In the genomic region with DNA sequence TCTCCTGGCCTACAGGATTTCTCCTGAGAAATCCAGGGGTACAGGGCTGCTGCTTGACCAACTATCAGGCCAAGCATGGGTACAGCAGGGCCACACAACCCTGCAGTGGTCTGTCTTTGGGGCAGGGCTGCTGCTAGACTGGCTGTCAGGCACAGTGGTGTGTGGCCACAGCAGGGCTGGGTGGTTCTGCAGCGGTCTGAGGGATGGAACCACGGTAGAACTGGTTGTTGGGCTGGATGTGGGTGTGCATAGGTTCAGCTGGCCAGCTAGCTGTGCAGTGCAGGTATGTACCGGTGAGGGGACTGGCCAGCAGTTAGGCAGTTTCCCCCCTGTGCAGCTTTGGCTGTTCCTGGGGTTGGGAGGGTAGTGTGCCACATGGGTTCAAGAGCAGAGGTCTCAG, we compare ENCODE assay signal across 7 cellular contexts.
A peak's percentile ranks its signal among the peaks of the same experiment; 100 is the strongest.
DNase-seq lines count a peak whose midpoint lies in the region; ATAC-seq, FAIRE-seq and TF ChIP-seq lines count a peak whose summit lies in the region.
"Not testable (repeated sequence)": the region's sequence is repeated elsewhere in the genome, so short reads cannot be mapped to it uniquely, and the experiment has no call there.

No MANE protein-coding gene starts in this region.

- not testable (repeated sequence) for H3K9me3 Mint-ChIP-seq in activated T-helper 1 cell treated with anti-CD3 and anti-CD28 coated beads, Interleukin-12 subunit alpha, Interleukin-12 subunit beta, Interleukin-2, Interleukin-4 antibody, amounts not matched to agents 30 ng/mL and 10 ng/mL and 1 ng/mL, durations not matched to agents 14 hours and 24 hours and 36 hours

- peaks cover 23% of the 10 kb centered on the region for H3K36me3 Mint-ChIP-seq in activated T-helper 1 cell treated with anti-CD3 and anti-CD28 coated beads, Interleukin-12 subunit alpha, Interleukin-12 subunit beta, Interleukin-2, Interleukin-4 antibody, amounts not matched to agents 30 ng/mL and 10 ng/mL and 1 ng/mL, durations not matched to agents 14 hours and 24 hours and 36 hours (ENCODE audit: low read depth)

- not testable (repeated sequence) for H3K36me3 ChIP-seq in DOHH2 (ENCODE audit: control insufficient read depth, low read length); MM.1S (replicated peaks; ENCODE audit: insufficient read depth, low read length); SU-DHL-6 (ENCODE audit: low read length)

- peak overlapping the region; percentile 63; the same call in 1 of the 2 replicates for H3K27ac ChIP-seq in DOHH2 (ENCODE audit: low read depth, low read length)
- H3K27ac ChIP-seq in MM.1S (ENCODE audit: low read length) = peak overlapping the region; percentile 62; the same call in 1 of the 2 replicates
- peak overlapping the region; percentile 77 for H3K27ac ChIP-seq in SU-DHL-6 (ENCODE audit: low read depth, low read length)
- not testable (repeated sequence) for H3K27ac ChIP-seq in right cardiac atrium (ENCODE audit: low read length)

- 84% methylated on average over 3 of the region's 3 CpGs for WGBS in right cardiac atrium

- H3F3A ChIP-seq in DOHH2 (ENCODE audit: control insufficient read depth, insufficient read depth); SU-DHL-6 (ENCODE audit: insufficient read depth): not testable (repeated sequence)
- H3F3A ChIP-seq in MM.1S (ENCODE audit: insufficient read depth, low read length) = peaks cover 26% of the 10 kb centered on the region

- ATAC-seq in Right ventricle myocardium inferior = peak; percentile 31
- ATAC-seq in right cardiac atrium = peak; percentile 16 to 58

- FAIRE-seq in urothelium cell line (lab: Jason Lieb, UNC) = peak; percentile 82

- TF ChIP-seq CTCF in DOHH2 (IDR thresholded peaks at IDR 0.05; ENCODE audit: low read depth, low read length, poor library complexity, severe bottlenecking); MM.1S (IDR thresholded peaks at IDR 0.05; ENCODE audit: low read length); SU-DHL-6 (IDR thresholded peaks at IDR 0.05; ENCODE audit: insufficient read depth, low read length, poor library complexity, severe bottlenecking): not testable (repeated sequence)

- H3K9ac ChIP-seq in MM.1S (ENCODE audit: low read length); SU-DHL-6 (ENCODE audit: low read length): not testable (repeated sequence)

- peaks cover 35% of the 10 kb centered on the region for H3K4me1 ChIP-seq in DOHH2 (ENCODE audit: control insufficient read depth, low read length)
- peaks cover 46% of the 10 kb centered on the region for H3K4me1 ChIP-seq in MM.1S (ENCODE audit: low read length)
- not testable (repeated sequence) for H3K4me1 ChIP-seq in right cardiac atrium (ENCODE audit: control insufficient read depth, insufficient read depth, low read length)

- DNase-seq in MM.1S; activated T-helper 1 cell treated with anti-CD3 and anti-CD28 coated beads, Interleukin-12 subunit alpha, Interleukin-12 subunit beta, Interleukin-2, Interleukin-4 antibody, amounts not matched to agents 30 ng/mL and 10 ng/mL and 1 ng/mL, durations not matched to agents 14 hours and 24 hours and 36 hours (ENCODE audit: low spot score); right cardiac atrium; urothelium cell line (ENCODE audit: low spot score): not testable (repeated sequence)
- DNase-seq in Right ventricle myocardium inferior (ENCODE audit: missing footprints) = peak; percentile 58

- not testable (repeated sequence) for H2AFZ ChIP-seq in MM.1S (ENCODE audit: low read length); SU-DHL-6 (ENCODE audit: low read depth, low read length, severe bottlenecking)

- H3K4me3 Mint-ChIP-seq in activated T-helper 1 cell treated with anti-CD3 and anti-CD28 coated beads, Interleukin-12 subunit alpha, Interleukin-12 subunit beta, Interleukin-2, Interleukin-4 antibody, amounts not matched to agents 30 ng/mL and 10 ng/mL and 1 ng/mL, durations not matched to agents 14 hours and 24 hours and 36 hours = peak overlapping the region; percentile 12

- not testable (repeated sequence) for H3K9me2 ChIP-seq in DOHH2 (replicated peaks; ENCODE audit: control insufficient read depth, low read length); MM.1S (replicated peaks; ENCODE audit: insufficient read depth, low read length); SU-DHL-6 (replicated peaks; ENCODE audit: insufficient read depth, low read length)

- peaks cover 36% of the 10 kb centered on the region for H3K4me1 Mint-ChIP-seq in activated T-helper 1 cell treated with anti-CD3 and anti-CD28 coated beads, Interleukin-12 subunit alpha, Interleukin-12 subunit beta, Interleukin-2, Interleukin-4 antibody, amounts not matched to agents 30 ng/mL and 10 ng/mL and 1 ng/mL, durations not matched to agents 14 hours and 24 hours and 36 hours (ENCODE audit: low read depth)

- H3K4me3 ChIP-seq in DOHH2 (ENCODE audit: low read length) = peak overlapping the region; percentile 48
- H3K4me3 ChIP-seq in MM.1S (ENCODE audit: low read length); right cardiac atrium (ENCODE audit: low read length): not testable (repeated sequence)
- H3K4me3 ChIP-seq in SU-DHL-6 (ENCODE audit: insufficient read depth, low read length, poor library complexity, severe bottlenecking) = peak overlapping the region; percentile 24

- H3K9me3 ChIP-seq in DOHH2 (ENCODE audit: control insufficient read depth, insufficient read depth, low read length); MM.1S (replicated peaks; ENCODE audit: insufficient read depth, low read length); right cardiac atrium (ENCODE audit: control insufficient read depth, low read length): not testable (repeated sequence)
- H3K9me3 ChIP-seq in SU-DHL-6 (ENCODE audit: insufficient read depth, low read length) = peaks cover 10% of the 10 kb centered on the region; the same call in 1 of the 2 replicates

- H4K20me1 ChIP-seq in DOHH2 (ENCODE audit: control insufficient read depth, insufficient read depth, low read depth, low read length); MM.1S (ENCODE audit: insufficient read depth, low read length); SU-DHL-6 (ENCODE audit: low read depth, low read length): not testable (repeated sequence)

- peak overlapping the region; percentile 75 for H3K4me2 ChIP-seq in DOHH2 (ENCODE audit: low read length)
- H3K4me2 ChIP-seq in MM.1S (ENCODE audit: low read depth, low read length) = peak overlapping the region; percentile 46
- peak overlapping the region; percentile 73 for H3K4me2 ChIP-seq in SU-DHL-6 (ENCODE audit: low read depth, low read length, poor library complexity, severe bottlenecking)

- peaks cover 21% of the 10 kb centered on the region for H3K27me3 Mint-ChIP-seq in activated T-helper 1 cell treated with anti-CD3 and anti-CD28 coated beads, Interleukin-12 subunit alpha, Interleukin-12 subunit beta, Interleukin-2, Interleukin-4 antibody, amounts not matched to agents 30 ng/mL and 10 ng/mL and 1 ng/mL, durations not matched to agents 14 hours and 24 hours and 36 hours (ENCODE audit: insufficient read depth)

- not testable (repeated sequence) for H3K79me2 ChIP-seq in DOHH2 (ENCODE audit: control insufficient read depth, low read length); SU-DHL-6 (ENCODE audit: insufficient read depth, low read length)
- peaks cover 10% of the 10 kb centered on the region; the same call in 1 of the 2 replicates for H3K79me2 ChIP-seq in MM.1S (ENCODE audit: low read length)

- not testable (repeated sequence) for H3K27ac Mint-ChIP-seq in activated T-helper 1 cell treated with anti-CD3 and anti-CD28 coated beads, Interleukin-12 subunit alpha, Interleukin-12 subunit beta, Interleukin-2, Interleukin-4 antibody, amounts not matched to agents 30 ng/mL and 10 ng/mL and 1 ng/mL, durations not matched to agents 14 hours and 24 hours and 36 hours

- not testable (repeated sequence) for H3K27me3 ChIP-seq in DOHH2 (ENCODE audit: control insufficient read depth, low read length); MM.1S (replicated peaks; ENCODE audit: insufficient read depth, low read length); SU-DHL-6 (ENCODE audit: low read length); right cardiac atrium (ENCODE audit: control insufficient read depth, insufficient read depth)

- intact Hi-C loops in activated T-helper 1 cell treated with anti-CD3 and anti-CD28 coated beads, Interleukin-12 subunit alpha, Interleukin-12 subunit beta, Interleukin-2, Interleukin-4 antibody, amounts not matched to agents 30 ng/mL and 10 ng/mL and 1 ng/mL, durations not matched to agents 14 hours and 24 hours and 36 hours (cut with micrococcal nuclease) = loop anchor here (10.0 kb wide), 1 partner anchor 140 kb away; a partner anchor contains a TSS
- intact Hi-C loops in Right ventricle myocardium inferior (cut with DNase I); right cardiac atrium (cut with DNase I): not testable (repeated sequence)
